In genomic region chr13:101417043-101417406, GRCh38 we compare ENCODE assay signal across 8 cellular contexts. TPM values are rescaled to one million over a fixed set of nuclear protein-coding genes. Genes with fewer than 3 reads are reported as not detected.
A peak's percentile ranks its signal among the peaks of the same experiment; 100 is the strongest.
DNase-seq lines count a peak whose midpoint lies in the region; ATAC-seq and TF ChIP-seq lines count a peak whose summit lies in the region.

No MANE protein-coding gene starts in this region.

- peak; percentile 62 for DNase-seq in DMS153 treated with DMSO at 0.1 percent for 48 hours (lab: John Stamatoyannopoulos, UW; ENCODE audit: unreplicated experiment)
- DNase-seq in NCI-H345 treated with DMSO at 0.1 percent for 48 hours (lab: John Stamatoyannopoulos, UW; ENCODE audit: unreplicated experiment): peak; percentile 76
- DNase-seq in mucosa of descending colon: no peak
- DNase-seq in stimulated activated CD4-positive, alpha-beta T cell treated with anti-CD3 and anti-CD28 coated beads, Interleukin-4, amount 100 ng/mL, for 1 hour: no peak
- no peak for DNase-seq in activated naive CD4-positive, alpha-beta T cell treated with anti-CD3 and anti-CD28 coated beads, Interleukin-2, amount 50 U/mL, for 16 hours

- ATAC-seq in mucosa of descending colon (no peak), HG03378 (IDR thresholded peaks at IDR 0.05; ENCODE audit: unreplicated experiment) (no peak)

- H3K4me1 ChIP-seq in endocrine pancreas (ENCODE audit: control insufficient read depth, insufficient read depth, low read length) (peaks cover 7% of the 10 kb centered on the region), mucosa of descending colon (ENCODE audit: low read depth) (no peaks in the 10 kb centered on the region)

- H3K4me3 Mint-ChIP-seq in nephron: peak overlapping the region; percentile 84 to 87 (median 86)

- H3K9me3 ChIP-seq in endocrine pancreas (ENCODE audit: control insufficient read depth, low read length) (no peaks in the 10 kb centered on the region), mucosa of descending colon (no peaks in the 10 kb centered on the region)

- no peak overlapping the region for H3K27ac Mint-ChIP-seq in nephron

- TF ChIP-seq CTCF in nephron (IDR thresholded peaks at IDR 0.05; ENCODE audit: unreplicated experiment in 3 of 3) (no peak), mucosa of descending colon (IDR thresholded peaks at IDR 0.05) (no peak)

- peaks cover 45% of the 10 kb centered on the region for H3K27me3 Mint-ChIP-seq in nephron (ENCODE audit: low read depth)

- peak overlapping the region; percentile 67 for H3K4me3 ChIP-seq in endocrine pancreas (ENCODE audit: control insufficient read depth, insufficient read depth, low read length)
- no peak overlapping the region for H3K4me3 ChIP-seq in mucosa of descending colon

- intact Hi-C loops in mucosa of descending colon (cut with DNase I, micrococcal nuclease): no loop called here

- H3K4me1 Mint-ChIP-seq in nephron: no peaks in the 10 kb centered on the region

- no peaks in the 10 kb centered on the region for H3K36me3 ChIP-seq in endocrine pancreas (ENCODE audit: control insufficient read depth, insufficient read depth, low read length)
- H3K36me3 ChIP-seq in mucosa of descending colon (ENCODE audit: low read depth): no peaks in the 10 kb centered on the region

- peak overlapping the region; percentile 72 for H3K9ac ChIP-seq in endocrine pancreas (ENCODE audit: control insufficient read depth, insufficient read depth, low read length)

- no peaks in the 10 kb centered on the region for H3K27me3 ChIP-seq in endocrine pancreas (ENCODE audit: control insufficient read depth, insufficient read depth, low read length)

- H3K36me3 Mint-ChIP-seq in nephron (ENCODE audit: low read depth): no peaks in the 10 kb centered on the region

- peaks cover 2% of the 10 kb centered on the region for H3K9me3 Mint-ChIP-seq in nephron

RNA-seq across cellular contexts. Expression of gene NALCN, which starts 0.7 kb away (rescaled TPM):
- total RNA-seq in mucosa of descending colon: 1 to 10 TPM in 1 of 3 donors, under 1 TPM in 2; 0.10 to 1.4 (median 0.12) TPM

RNA-seq across cellular contexts. Expression of gene ITGBL1, which starts 35.5 kb away (rescaled TPM):
- total RNA-seq in mucosa of descending colon: 1 to 10 TPM in 2 of 3 donors, under 1 TPM in 1; 0.06 to 2.3 (median 1.1) TPM

Comparison
In these comparisons a context has a peak if more than half of its experiments do, and no peak if none do; other contexts are left out.
1. DNase-seq: peak in DMS153 treated with DMSO at 0.1 percent for 48 hours (single experiment) and NCI-H345 treated with DMSO at 0.1 percent for 48 hours (single experiment); none in mucosa of descending colon (0 of 3), stimulated activated CD4-positive, alpha-beta T cell treated with anti-CD3 and anti-CD28 coated beads, Interleukin-4, amount 100 ng/mL, for 1 hour (single experiment) and activated naive CD4-positive, alpha-beta T cell treated with anti-CD3 and anti-CD28 coated beads, Interleukin-2, amount 50 U/mL, for 16 hours (single experiment).